Comparison of ENCODE assay signal across 3 cellular contexts in the genomic region with DNA sequence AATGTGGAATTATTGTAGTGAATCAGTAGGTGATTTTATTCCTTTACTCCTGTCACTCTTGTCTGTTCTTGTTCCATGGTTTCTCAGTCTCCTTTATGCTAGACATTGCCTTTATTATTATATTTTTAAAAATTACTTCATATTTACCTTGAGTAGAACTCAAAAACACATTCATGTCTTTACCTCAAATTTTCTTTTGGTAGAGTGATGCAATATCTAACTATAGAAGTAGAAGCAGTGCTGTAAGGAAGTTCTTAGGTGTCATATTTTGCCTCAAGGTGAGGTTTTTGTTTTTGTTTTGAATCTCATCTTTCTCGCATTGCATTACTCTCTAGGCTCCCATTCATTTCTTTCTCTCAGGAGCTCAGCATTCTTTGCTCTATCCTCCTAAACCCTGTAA.
TF ChIP-seq lines count a peak whose summit lies in the region.

No MANE protein-coding gene starts in this region.

TF ChIP-seq in WTC11, 78 proteins besides CTCF, POLR2A, EP300 and RAD21 (continues in another document):
- TF ChIP-seq TEAD4 (CRISPR knock-in tag; IDR thresholded peaks at IDR 0.05) (no peak), SP1 (CRISPR knock-in tag; conservative IDR thresholded peaks at IDR 0.05) (no peak), CREM (CRISPR knock-in tag; IDR thresholded peaks at IDR 0.05) (no peak), ZNF317 (CRISPR knock-in tag; IDR thresholded peaks at IDR 0.05; ENCODE audit: borderline replicate concordance, low read depth) (no peak), OVOL2 (CRISPR knock-in tag; IDR thresholded peaks at IDR 0.05; ENCODE audit: borderline replicate concordance) (no peak), FOXJ3 (CRISPR knock-in tag; IDR thresholded peaks at IDR 0.05; ENCODE audit: borderline replicate concordance) (no peak), ZNF423 (CRISPR knock-in tag; IDR thresholded peaks at IDR 0.05) (no peak)
- TF ChIP-seq, protein P1, sequence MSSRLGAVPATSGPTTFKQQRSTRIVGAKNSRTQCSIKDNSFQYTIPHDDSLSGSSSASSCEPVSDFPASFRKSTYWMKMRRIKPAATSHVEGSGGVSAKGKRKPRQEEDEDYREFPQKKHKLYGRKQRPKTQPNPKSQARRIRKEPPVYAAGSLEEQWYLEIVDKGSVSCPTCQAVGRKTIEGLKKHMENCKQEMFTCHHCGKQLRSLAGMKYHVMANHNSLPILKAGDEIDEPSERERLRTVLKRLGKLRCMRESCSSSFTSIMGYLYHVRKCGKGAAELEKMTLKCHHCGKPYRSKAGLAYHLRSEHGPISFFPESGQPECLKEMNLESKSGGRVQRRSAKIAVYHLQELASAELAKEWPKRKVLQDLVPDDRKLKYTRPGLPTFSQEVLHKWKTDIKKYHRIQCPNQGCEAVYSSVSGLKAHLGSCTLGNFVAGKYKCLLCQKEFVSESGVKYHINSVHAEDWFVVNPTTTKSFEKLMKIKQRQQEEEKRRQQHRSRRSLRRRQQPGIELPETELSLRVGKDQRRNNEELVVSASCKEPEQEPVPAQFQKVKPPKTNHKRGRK (CRISPR knock-in tag; IDR thresholded peaks at IDR 0.05; ENCODE audit: borderline replicate concordance): no peak
- TF ChIP-seq, protein P2, sequence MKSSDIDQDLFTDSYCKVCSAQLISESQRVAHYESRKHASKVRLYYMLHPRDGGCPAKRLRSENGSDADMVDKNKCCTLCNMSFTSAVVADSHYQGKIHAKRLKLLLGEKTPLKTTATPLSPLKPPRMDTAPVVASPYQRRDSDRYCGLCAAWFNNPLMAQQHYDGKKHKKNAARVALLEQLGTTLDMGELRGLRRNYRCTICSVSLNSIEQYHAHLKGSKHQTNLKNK (CRISPR knock-in tag; IDR thresholded peaks at IDR 0.05): no peak
- TF ChIP-seq, protein P3, sequence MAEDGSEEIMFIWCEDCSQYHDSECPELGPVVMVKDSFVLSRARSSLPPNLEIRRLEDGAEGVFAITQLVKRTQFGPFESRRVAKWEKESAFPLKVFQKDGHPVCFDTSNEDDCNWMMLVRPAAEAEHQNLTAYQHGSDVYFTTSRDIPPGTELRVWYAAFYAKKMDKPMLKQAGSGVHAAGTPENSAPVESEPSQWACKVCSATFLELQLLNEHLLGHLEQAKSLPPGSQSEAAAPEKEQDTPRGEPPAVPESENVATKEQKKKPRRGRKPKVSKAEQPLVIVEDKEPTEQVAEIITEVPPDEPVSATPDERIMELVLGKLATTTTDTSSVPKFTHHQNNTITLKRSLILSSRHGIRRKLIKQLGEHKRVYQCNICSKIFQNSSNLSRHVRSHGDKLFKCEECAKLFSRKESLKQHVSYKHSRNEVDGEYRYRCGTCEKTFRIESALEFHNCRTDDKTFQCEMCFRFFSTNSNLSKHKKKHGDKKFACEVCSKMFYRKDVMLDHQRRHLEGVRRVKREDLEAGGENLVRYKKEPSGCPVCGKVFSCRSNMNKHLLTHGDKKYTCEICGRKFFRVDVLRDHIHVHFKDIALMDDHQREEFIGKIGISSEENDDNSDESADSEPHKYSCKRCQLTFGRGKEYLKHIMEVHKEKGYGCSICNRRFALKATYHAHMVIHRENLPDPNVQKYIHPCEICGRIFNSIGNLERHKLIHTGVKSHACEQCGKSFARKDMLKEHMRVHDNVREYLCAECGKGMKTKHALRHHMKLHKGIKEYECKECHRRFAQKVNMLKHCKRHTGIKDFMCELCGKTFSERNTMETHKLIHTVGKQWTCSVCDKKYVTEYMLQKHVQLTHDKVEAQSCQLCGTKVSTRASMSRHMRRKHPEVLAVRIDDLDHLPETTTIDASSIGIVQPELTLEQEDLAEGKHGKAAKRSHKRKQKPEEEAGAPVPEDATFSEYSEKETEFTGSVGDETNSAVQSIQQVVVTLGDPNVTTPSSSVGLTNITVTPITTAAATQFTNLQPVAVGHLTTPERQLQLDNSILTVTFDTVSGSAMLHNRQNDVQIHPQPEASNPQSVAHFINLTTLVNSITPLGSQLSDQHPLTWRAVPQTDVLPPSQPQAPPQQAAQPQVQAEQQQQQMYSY (CRISPR knock-in tag; IDR thresholded peaks at IDR 0.05): no peak
- TF ChIP-seq, protein P4, sequence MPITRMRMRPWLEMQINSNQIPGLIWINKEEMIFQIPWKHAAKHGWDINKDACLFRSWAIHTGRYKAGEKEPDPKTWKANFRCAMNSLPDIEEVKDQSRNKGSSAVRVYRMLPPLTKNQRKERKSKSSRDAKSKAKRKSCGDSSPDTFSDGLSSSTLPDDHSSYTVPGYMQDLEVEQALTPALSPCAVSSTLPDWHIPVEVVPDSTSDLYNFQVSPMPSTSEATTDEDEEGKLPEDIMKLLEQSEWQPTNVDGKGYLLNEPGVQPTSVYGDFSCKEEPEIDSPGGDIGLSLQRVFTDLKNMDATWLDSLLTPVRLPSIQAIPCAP (CRISPR knock-in tag; IDR thresholded peaks at IDR 0.05): no peak

TF ChIP-seq in K562, 482 proteins besides CTCF, POLR2A, EP300 and RAD21:
- TF ChIP-seq, protein P5, sequence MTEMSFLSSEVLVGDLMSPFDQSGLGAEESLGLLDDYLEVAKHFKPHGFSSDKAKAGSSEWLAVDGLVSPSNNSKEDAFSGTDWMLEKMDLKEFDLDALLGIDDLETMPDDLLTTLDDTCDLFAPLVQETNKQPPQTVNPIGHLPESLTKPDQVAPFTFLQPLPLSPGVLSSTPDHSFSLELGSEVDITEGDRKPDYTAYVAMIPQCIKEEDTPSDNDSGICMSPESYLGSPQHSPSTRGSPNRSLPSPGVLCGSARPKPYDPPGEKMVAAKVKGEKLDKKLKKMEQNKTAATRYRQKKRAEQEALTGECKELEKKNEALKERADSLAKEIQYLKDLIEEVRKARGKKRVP (CRISPR knock-in tag; IDR thresholded peaks at IDR 0.05): no peak
- TF ChIP-seq CEBPG (CRISPR knock-in tag; IDR thresholded peaks at IDR 0.05): no peak
- peak; percentile 45 to 82; a peak in 3 of 4 replicates for TF ChIP-seq CEBPG (tag; conservative IDR thresholded peaks at IDR 0.05 in 1 of 2, IDR thresholded peaks at IDR 0.05 in 1 of 2)
- TF ChIP-seq, protein P6, sequence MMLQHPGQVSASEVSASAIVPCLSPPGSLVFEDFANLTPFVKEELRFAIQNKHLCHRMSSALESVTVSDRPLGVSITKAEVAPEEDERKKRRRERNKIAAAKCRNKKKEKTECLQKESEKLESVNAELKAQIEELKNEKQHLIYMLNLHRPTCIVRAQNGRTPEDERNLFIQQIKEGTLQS (IDR thresholded peaks at IDR 0.05): peak; percentile 67
- TF ChIP-seq, protein P6 (CRISPR knock-in tag; conservative IDR thresholded peaks at IDR 0.05): no peak

TF ChIP-seq in SK-N-SH, 30 proteins besides CTCF, POLR2A, EP300 and RAD21:
- TF ChIP-seq GABPA (IDR thresholded peaks at IDR 0.05; ENCODE audit: low read depth) (no peak), GATA2 (CRISPR knock-in tag; IDR thresholded peaks at IDR 0.05) (no peak), RFX5 (IDR thresholded peaks at IDR 0.05; ENCODE audit: low read length) (no peak), MEF2A (IDR thresholded peaks at IDR 0.05; ENCODE audit: borderline replicate concordance, low read depth) (no peak), RXRA (IDR thresholded peaks at IDR 0.05; ENCODE audit: borderline replicate concordance, low read depth) (no peak), TCF12 (IDR thresholded peaks at IDR 0.05) (no peak), SMC3 (IDR thresholded peaks at IDR 0.05; ENCODE audit: low read depth, low read length) (no peak), FOXM1 (IDR thresholded peaks at IDR 0.05; ENCODE audit: low read depth) (no peak), TAF1 (IDR thresholded peaks at IDR 0.05; ENCODE audit: borderline replicate concordance, low read depth, low read length) (no peak), JUND (IDR thresholded peaks at IDR 0.05) (no peak), NFIC (IDR thresholded peaks at IDR 0.05; ENCODE audit: borderline replicate concordance) (no peak), CHD2 (IDR thresholded peaks at IDR 0.05; ENCODE audit: low read length, partially characterized antibody) (no peak), FOXJ3 (CRISPR knock-in tag; IDR thresholded peaks at IDR 0.05) (no peak), SIN3A (IDR thresholded peaks at IDR 0.05; ENCODE audit: borderline replicate concordance, low read depth, low read length) (no peak), EZH2phosphoT487 (IDR thresholded peaks at IDR 0.05; ENCODE audit: borderline replicate concordance, low read depth) (no peak), TEAD4 (IDR thresholded peaks at IDR 0.05; ENCODE audit: borderline replicate concordance, insufficient read depth) (no peak)
- TF ChIP-seq, protein P7, sequence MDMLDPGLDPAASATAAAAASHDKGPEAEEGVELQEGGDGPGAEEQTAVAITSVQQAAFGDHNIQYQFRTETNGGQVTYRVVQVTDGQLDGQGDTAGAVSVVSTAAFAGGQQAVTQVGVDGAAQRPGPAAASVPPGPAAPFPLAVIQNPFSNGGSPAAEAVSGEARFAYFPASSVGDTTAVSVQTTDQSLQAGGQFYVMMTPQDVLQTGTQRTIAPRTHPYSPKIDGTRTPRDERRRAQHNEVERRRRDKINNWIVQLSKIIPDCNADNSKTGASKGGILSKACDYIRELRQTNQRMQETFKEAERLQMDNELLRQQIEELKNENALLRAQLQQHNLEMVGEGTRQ (IDR thresholded peaks at IDR 0.05; ENCODE audit: borderline replicate concordance, low read depth, low read length): no peak
- TF ChIP-seq, protein P8, sequence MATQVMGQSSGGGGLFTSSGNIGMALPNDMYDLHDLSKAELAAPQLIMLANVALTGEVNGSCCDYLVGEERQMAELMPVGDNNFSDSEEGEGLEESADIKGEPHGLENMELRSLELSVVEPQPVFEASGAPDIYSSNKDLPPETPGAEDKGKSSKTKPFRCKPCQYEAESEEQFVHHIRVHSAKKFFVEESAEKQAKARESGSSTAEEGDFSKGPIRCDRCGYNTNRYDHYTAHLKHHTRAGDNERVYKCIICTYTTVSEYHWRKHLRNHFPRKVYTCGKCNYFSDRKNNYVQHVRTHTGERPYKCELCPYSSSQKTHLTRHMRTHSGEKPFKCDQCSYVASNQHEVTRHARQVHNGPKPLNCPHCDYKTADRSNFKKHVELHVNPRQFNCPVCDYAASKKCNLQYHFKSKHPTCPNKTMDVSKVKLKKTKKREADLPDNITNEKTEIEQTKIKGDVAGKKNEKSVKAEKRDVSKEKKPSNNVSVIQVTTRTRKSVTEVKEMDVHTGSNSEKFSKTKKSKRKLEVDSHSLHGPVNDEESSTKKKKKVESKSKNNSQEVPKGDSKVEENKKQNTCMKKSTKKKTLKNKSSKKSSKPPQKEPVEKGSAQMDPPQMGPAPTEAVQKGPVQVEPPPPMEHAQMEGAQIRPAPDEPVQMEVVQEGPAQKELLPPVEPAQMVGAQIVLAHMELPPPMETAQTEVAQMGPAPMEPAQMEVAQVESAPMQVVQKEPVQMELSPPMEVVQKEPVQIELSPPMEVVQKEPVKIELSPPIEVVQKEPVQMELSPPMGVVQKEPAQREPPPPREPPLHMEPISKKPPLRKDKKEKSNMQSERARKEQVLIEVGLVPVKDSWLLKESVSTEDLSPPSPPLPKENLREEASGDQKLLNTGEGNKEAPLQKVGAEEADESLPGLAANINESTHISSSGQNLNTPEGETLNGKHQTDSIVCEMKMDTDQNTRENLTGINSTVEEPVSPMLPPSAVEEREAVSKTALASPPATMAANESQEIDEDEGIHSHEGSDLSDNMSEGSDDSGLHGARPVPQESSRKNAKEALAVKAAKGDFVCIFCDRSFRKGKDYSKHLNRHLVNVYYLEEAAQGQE (IDR thresholded peaks at IDR 0.05; ENCODE audit: low read depth, low read length): no peak
